In genomic region chr14:50773632-50774541, GRCh38 we compare ENCODE assay signal across 1 cellular context.
TF ChIP-seq lines count a peak whose summit lies in the region.

No MANE protein-coding gene starts in this region.

TF ChIP-seq in HepG2, 621 proteins besides CTCF, POLR2A, EP300 and RAD21 (continued from another document):
- peak; percentile 79 for TF ChIP-seq STAG1 (CRISPR knock-in tag; IDR thresholded peaks at IDR 0.05)
